ENCODE assay signal across 8 cellular contexts in genomic region chr1:161389691-161390558, GRCh38. TPM values are rescaled to one million over a fixed set of nuclear protein-coding genes. Genes with fewer than 3 reads are reported as not detected.
DNase-seq lines count a peak whose midpoint lies in the region; ATAC-seq and TF ChIP-seq lines count a peak whose summit lies in the region.

No MANE protein-coding gene starts in this region.

- H3K27ac ChIP-seq in left lung = peak overlapping the region; percentile 97 to 98

- peaks cover 21% of the 10 kb centered on the region for H3K4me1 Mint-ChIP-seq in CD14-positive monocyte
- H3K4me1 Mint-ChIP-seq in activated CD4-positive, alpha-beta T cell treated with anti-CD3 and anti-CD28 coated beads, Interleukin-2, amount 10 ng/mL, durations not matched to agents 7 days and 5 days = peaks cover 47% of the 10 kb centered on the region

- peak overlapping the region; percentile 94 to 97 (median 97) for H3K27ac Mint-ChIP-seq in CD14-positive monocyte
- H3K27ac Mint-ChIP-seq in activated CD4-positive, alpha-beta T cell treated with anti-CD3 and anti-CD28 coated beads, Interleukin-2, amount 10 ng/mL, durations not matched to agents 7 days and 5 days = peak overlapping the region; percentile 94

- no peaks in the 10 kb centered on the region for H3K27me3 ChIP-seq in left lung

- peaks cover 0 to 2% of the 10 kb centered on the region in 2 donors for H3K36me3 Mint-ChIP-seq in CD14-positive monocyte
- no peaks in the 10 kb centered on the region for H3K36me3 Mint-ChIP-seq in activated CD4-positive, alpha-beta T cell treated with anti-CD3 and anti-CD28 coated beads, Interleukin-2, amount 10 ng/mL, durations not matched to agents 7 days and 5 days (ENCODE audit: low read depth)

- no peaks in the 10 kb centered on the region for H3K36me3 ChIP-seq in left lung

- H3K9me3 Mint-ChIP-seq in CD14-positive monocyte = no peaks in the 10 kb centered on the region
- H3K9me3 Mint-ChIP-seq in activated CD4-positive, alpha-beta T cell treated with anti-CD3 and anti-CD28 coated beads, Interleukin-2, amount 10 ng/mL, durations not matched to agents 7 days and 5 days = no peaks in the 10 kb centered on the region

- intact Hi-C loops in CD14-positive monocyte (cut with micrococcal nuclease) (loop anchor here in 1 of 2 donors (5.0 to 10.0 kb wide), 2 partner anchors 75 to 188 kb away; partner anchors contain the start of genes NDUFS2 and SDHC), left lung (cut with DNase I) (loop anchor here in 1 of 2 donors (10.0 kb wide), 1 partner anchor 165 kb away; the partner anchor contains the start of genes APOA2 and TOMM40L)

- TF ChIP-seq CTCF in CD14-positive monocyte (IDR thresholded peaks at IDR 0.05) (no peak), left lung (IDR thresholded peaks at IDR 0.05) (no peak)

- H3K9me3 ChIP-seq in left lung = no peaks in the 10 kb centered on the region

- peak overlapping the region; percentile 59 to 64 for H3K4me3 ChIP-seq in left lung

- CTCF ChIA-PET in activated CD4-positive, alpha-beta T cell treated with anti-CD3 and anti-CD28 coated beads, Interleukin-2, amount 10 ng/mL, durations not matched to agents 7 days and 5 days (lab: Charles Lee) = interaction anchor here (0.5 to 2.7 kb wide), 10 partner anchors 8 to 730 kb away, joined by 3 to 14 read pairs (median 4); partner anchors contain the start of genes NDUFS2 and TOMM40L

- ATAC-seq in GM19395 (IDR thresholded peaks at IDR 0.05; ENCODE audit: unreplicated experiment) (peak; percentile 75), HG03521 (IDR thresholded peaks at IDR 0.05; ENCODE audit: unreplicated experiment) (peak; percentile 91), left lung (peak; percentile 93)

- DNase-seq in CD14-positive monocyte (ENCODE audit: low spot score) = peak; percentile 99
- peak; percentile 97 for DNase-seq in NCI-H69 (lab: John Stamatoyannopoulos, UW)
- peak; percentile 97 for DNase-seq in activated CD4-positive, alpha-beta T cell treated with anti-CD3 and anti-CD28 coated beads, Interleukin-2, amount 10 ng/mL, durations not matched to agents 7 days and 5 days
- peak; percentile 88 for DNase-seq in cortex of kidney (lab: John Stamatoyannopoulos, UW)
- peak; percentile 98 to 100 for DNase-seq in left lung
- peak; percentile 92 to 94 for DNase-seq in stimulated activated CD4-positive, alpha-beta T cell treated with anti-CD3 and anti-CD28 coated beads, Interleukin-2, amount 100 ng/mL, for 24 hours

- peak overlapping the region; percentile 78 to 89 for H3K4me3 Mint-ChIP-seq in CD14-positive monocyte
- H3K4me3 Mint-ChIP-seq in activated CD4-positive, alpha-beta T cell treated with anti-CD3 and anti-CD28 coated beads, Interleukin-2, amount 10 ng/mL, durations not matched to agents 7 days and 5 days = peak overlapping the region; percentile 77

- POLR2A ChIA-PET in activated CD4-positive, alpha-beta T cell treated with anti-CD3 and anti-CD28 coated beads, Interleukin-2, amount 10 ng/mL, durations not matched to agents 7 days and 5 days (lab: Charles Lee) = no interaction called here

- H3K4me1 ChIP-seq in left lung = peaks cover 3 to 20% of the 10 kb centered on the region in 2 donors

- peaks cover 0 to 10% (median 8%) of the 10 kb centered on the region in 3 donors for H3K27me3 Mint-ChIP-seq in CD14-positive monocyte (ENCODE audit: low read depth in 3 of 3)
- no peaks in the 10 kb centered on the region for H3K27me3 Mint-ChIP-seq in activated CD4-positive, alpha-beta T cell treated with anti-CD3 and anti-CD28 coated beads, Interleukin-2, amount 10 ng/mL, durations not matched to agents 7 days and 5 days

RNA-seq across cellular contexts. Expression of gene CFAP126, which starts 22.2 kb away (rescaled TPM):
- polyA plus RNA-seq in CD14-positive monocyte = not detected
- not detected for total RNA-seq in activated CD4-positive, alpha-beta T cell treated with anti-CD3 and anti-CD28 coated beads, Interleukin-2, amount 10 ng/mL, durations not matched to agents 7 days and 5 days
- 1 to 10 TPM in 1 of 2 donors, not detected in 1; 5.8 TPM for total RNA-seq in left lung

Comparison
In these comparisons a context has a peak if more than half of its experiments do, and no peak if none do; other contexts are left out.
1. Peak in every context shown above with its lines: DNase-seq, ATAC-seq, H3K4me3 ChIP-seq and H3K27ac ChIP-seq.